Comparison of ENCODE assay signal across 9 cellular contexts in genomic region chr2:152648336-152648735, GRCh38.
DNase-seq lines count a peak whose midpoint lies in the region; ATAC-seq and TF ChIP-seq lines count a peak whose summit lies in the region.
"Had no signal": no experiment of that assay in that cellular context is flagged by ENCODE, and none has a peak within 500 bp of the region (broad histone marks: within the 10 kb centered on the region; RNA-seq: fewer than 3 reads in every experiment).

No MANE protein-coding gene starts in this region.

- peak in 5 of 8 donors; percentile 10 to 50 (median 35) for ATAC-seq in heart right ventricle
- no peak for ATAC-seq in right cardiac atrium
- ATAC-seq in HG02884 (IDR thresholded peaks at IDR 0.05; ENCODE audit: unreplicated experiment): no peak
- no peak for ATAC-seq in GM21360 (IDR thresholded peaks at IDR 0.05; ENCODE audit: unreplicated experiment)

- no peak overlapping the region for H3K4me3 ChIP-seq in heart right ventricle
- no peak overlapping the region for H3K4me3 ChIP-seq in right cardiac atrium (ENCODE audit: low read length)
- H3K4me3 ChIP-seq in adipocyte (ENCODE audit: low read length): peak overlapping the region; percentile 7
- no peak overlapping the region for H3K4me3 ChIP-seq in kidney epithelial cell (ENCODE audit: low read depth, low read length)
- no peak overlapping the region for H3K4me3 ChIP-seq in H7 (ENCODE audit: insufficient read depth, low read depth, low read length)

- H3K36me3 ChIP-seq in heart right ventricle (peaks cover 0 to 81% (median 12%) of the 10 kb centered on the region in 9 donors), adipocyte (ENCODE audit: control insufficient read depth, insufficient read depth, low read length, severe bottlenecking) (peaks cover 59% of the 10 kb centered on the region), kidney epithelial cell (ENCODE audit: control insufficient read depth, insufficient read depth, low read length) (peaks cover 3% of the 10 kb centered on the region), H7 (replicated peaks; ENCODE audit: control insufficient read depth, insufficient read depth, low read length) (peaks cover 7% of the 10 kb centered on the region)

- TF ChIP-seq CTCF in heart right ventricle (IDR thresholded peaks at IDR 0.05) (peak in 4 of 9 donors; percentile 12 to 32 (median 23)), kidney epithelial cell (IDR thresholded peaks at IDR 0.05; ENCODE audit: insufficient read depth, low read length, poor library complexity, severe bottlenecking) (peak; percentile 16)

- DNase-seq in heart right ventricle: no peak
- no peak for DNase-seq in right cardiac atrium
- DNase-seq in adipocyte (ENCODE audit: low read depth): peak; percentile 25
- DNase-seq in kidney epithelial cell (ENCODE audit: low read depth): no peak
- DNase-seq in NCI-H2171 treated with DMSO at 0.1 percent for 48 hours (lab: John Stamatoyannopoulos, UW): no peak
- no peak for DNase-seq in H7
- DNase-seq: kidney glomerular epithelial cell had no signal

- H3K27me3 ChIP-seq in heart right ventricle: no peaks in the 10 kb centered on the region
- no peaks in the 10 kb centered on the region for H3K27me3 ChIP-seq in right cardiac atrium (ENCODE audit: control insufficient read depth, insufficient read depth)
- H3K27me3 ChIP-seq in adipocyte (replicated peaks; ENCODE audit: control insufficient read depth, insufficient read depth, low read length): no peaks in the 10 kb centered on the region
- H3K27me3 ChIP-seq in kidney epithelial cell (ENCODE audit: control insufficient read depth, insufficient read depth, low read length): no peaks in the 10 kb centered on the region
- no peaks in the 10 kb centered on the region for H3K27me3 ChIP-seq in H7 (ENCODE audit: control insufficient read depth, insufficient read depth, low read length)

- intact Hi-C loops in heart right ventricle (cut with DNase I) (no loop called here), right cardiac atrium (cut with DNase I) (no loop called here)

- no peak overlapping the region for H3K9ac ChIP-seq in adipocyte (ENCODE audit: low read length)

- H3K27ac ChIP-seq in heart right ventricle (no peak overlapping the region), right cardiac atrium (ENCODE audit: low read length) (no peak overlapping the region)

- H3K9me3 ChIP-seq in heart right ventricle (no peaks in the 10 kb centered on the region), right cardiac atrium (ENCODE audit: control insufficient read depth, low read length) (no peaks in the 10 kb centered on the region), adipocyte (ENCODE audit: control insufficient read depth, low read length) (no peaks in the 10 kb centered on the region)

- H3K4me1 ChIP-seq in heart right ventricle: peaks cover 0 to 25% (median 15%) of the 10 kb centered on the region in 9 donors
- H3K4me1 ChIP-seq in right cardiac atrium (ENCODE audit: control insufficient read depth, insufficient read depth, low read length): no peaks in the 10 kb centered on the region
- H3K4me1 ChIP-seq in adipocyte (ENCODE audit: control insufficient read depth, insufficient read depth, low read length): peaks cover 27% of the 10 kb centered on the region

- 11 to 21% methylated on average over 2 of the region's 2 CpGs for WGBS in heart right ventricle, 2 donors
- 15% methylated on average over 2 of the region's 2 CpGs for WGBS in right cardiac atrium

Comparison
In these comparisons a context has a peak if more than half of its experiments do, and no peak if none do; other contexts are left out.
1. ATAC-seq: peak in heart right ventricle (5 of 8); none in right cardiac atrium (0 of 2), HG02884 (single experiment) and GM21360 (single experiment).